8 cellular contexts compared by ENCODE assay signal in genomic region chr4:77821775-77822174, GRCh38. TPM values are rescaled to one million over a fixed set of nuclear protein-coding genes. Genes with fewer than 3 reads are reported as not detected.
DNase-seq lines count a peak whose midpoint lies in the region; ATAC-seq and TF ChIP-seq lines count a peak whose summit lies in the region.

No MANE protein-coding gene starts in this region.

- H3K4me3 Mint-ChIP-seq in naive thymus-derived CD8-positive, alpha-beta T cell = peak overlapping the region; percentile 83 to 98 (median 97)

- TF ChIP-seq POLR2A in vagina (IDR thresholded peaks at IDR 0.05) = no peak

- H3K27ac Mint-ChIP-seq in naive thymus-derived CD8-positive, alpha-beta T cell = peak overlapping the region; percentile 92 to 100 (median 99)

- H3K27me3 Mint-ChIP-seq in naive thymus-derived CD8-positive, alpha-beta T cell = peaks cover 0 to 3% (median 0%) of the 10 kb centered on the region in 5 donors

- H3K4me3 ChIP-seq in left ventricle myocardium inferior (peak overlapping the region; percentile 79), vagina (no peak overlapping the region)

- peaks cover 31 to 64% (median 59%) of the 10 kb centered on the region in 4 donors for H3K4me1 Mint-ChIP-seq in naive thymus-derived CD8-positive, alpha-beta T cell

- peaks cover 0 to 6% (median 0%) of the 10 kb centered on the region in 9 donors for H3K9me3 Mint-ChIP-seq in naive thymus-derived CD8-positive, alpha-beta T cell

- H3K27me3 ChIP-seq in left ventricle myocardium inferior (ENCODE audit: low read depth) = no peaks in the 10 kb centered on the region
- H3K27me3 ChIP-seq in vagina = no peaks in the 10 kb centered on the region

- H3K27ac ChIP-seq in left ventricle myocardium inferior (replicated peaks) (peak overlapping the region; percentile 96), vagina (peak overlapping the region; percentile 100)

- H3K4me1 ChIP-seq in left ventricle myocardium inferior = peaks cover 45% of the 10 kb centered on the region
- peaks cover 27% of the 10 kb centered on the region for H3K4me1 ChIP-seq in vagina

- POLR2A ChIA-PET in naive thymus-derived CD8-positive, alpha-beta T cell (lab: Charles Lee) = interaction anchor here (0.6 to 14.8 kb wide), 4 partner anchors 9 to 36 kb away, joined by 4 to 876 read pairs (median 14); partner anchors contain the start of gene MRPL1

- TF ChIP-seq CTCF in left ventricle myocardium inferior (IDR thresholded peaks at IDR 0.05; ENCODE audit: borderline replicate concordance) (no peak), vagina (IDR thresholded peaks at IDR 0.05) (no peak), GM13976 (IDR thresholded peaks at IDR 0.05; ENCODE audit: borderline replicate concordance, control extremely low read depth, extremely low read depth, insufficient read depth, missing control alignments) (no peak)

- H3K36me3 ChIP-seq in left ventricle myocardium inferior = no peaks in the 10 kb centered on the region
- H3K36me3 ChIP-seq in vagina = no peaks in the 10 kb centered on the region

- in situ Hi-C loops in GM13976 (cut with MboI; ENCODE audit: low sequenced_read_pairs, unreplicated experiment) = no loop called here

- H3K36me3 Mint-ChIP-seq in naive thymus-derived CD8-positive, alpha-beta T cell = peaks cover 3 to 17% (median 5%) of the 10 kb centered on the region in 3 donors

- DNase-seq in left ventricle myocardium inferior = no peak
- DNase-seq in left ventricle myocardium superior = no peak
- peak; percentile 44 for DNase-seq in activated naive CD4-positive, alpha-beta T cell treated with anti-CD3 and anti-CD28 coated beads, Interleukin-2, amount 50 U/mL, for 16 hours
- DNase-seq in naive thymus-derived CD8-positive, alpha-beta T cell = peak in 6 of 10 donors; percentile 17 to 68 (median 52)
- DNase-seq in vagina (ENCODE audit: extremely low spot score in 2 of 2) = no peak
- no peak for DNase-seq in DMS153 (lab: John Stamatoyannopoulos, UW)
- no peak for DNase-seq in GM13976 (ENCODE audit: low spot score)
- no peak for DNase-seq in sciatic nerve (ENCODE audit: low spot score)

- intact Hi-C loops in left ventricle myocardium inferior (cut with micrococcal nuclease) (no loop called here), left ventricle myocardium superior (cut with micrococcal nuclease) (no loop called here), vagina (cut with DNase I) (loop anchor here (5.0 kb wide), 1 partner anchor 41 kb away; the partner anchor contains the start of gene MRPL1), sciatic nerve (cut with DNase I) (no loop called here)

- no peaks in the 10 kb centered on the region for H3K9me3 ChIP-seq in left ventricle myocardium inferior (replicated peaks)
- no peaks in the 10 kb centered on the region for H3K9me3 ChIP-seq in vagina

- ATAC-seq in left ventricle myocardium superior (no peak), sciatic nerve (no peak)
- ATAC-seq in naive thymus-derived CD8-positive, alpha-beta T cell = peak; percentile 0 to 3

RNA-seq across cellular contexts. Expression of gene CNOT6L, which starts 2.6 kb away (rescaled TPM):
- total RNA-seq in left ventricle myocardium inferior (21.8 TPM), left ventricle myocardium superior (24.0 TPM), vagina (22.1 TPM), sciatic nerve (62.5 TPM)
- 100 to 1,000 TPM; 227 to 231 TPM for total RNA-seq in naive thymus-derived CD8-positive, alpha-beta T cell
- 10 to 100 TPM; 58.3 to 61.5 (median 60.2) TPM for polyA plus RNA-seq in naive thymus-derived CD8-positive, alpha-beta T cell

RNA-seq across cellular contexts. Expression of gene MRPL1, which starts 40.9 kb away (rescaled TPM):
- total RNA-seq in left ventricle myocardium inferior = 50.8 TPM
- 52.3 TPM for total RNA-seq in left ventricle myocardium superior
- 10 to 100 TPM; 27.0 to 28.7 TPM for total RNA-seq in naive thymus-derived CD8-positive, alpha-beta T cell
- 10 to 100 TPM; 35.6 to 37.9 (median 37.1) TPM for polyA plus RNA-seq in naive thymus-derived CD8-positive, alpha-beta T cell
- 20.1 TPM for total RNA-seq in vagina
- total RNA-seq in sciatic nerve = 24.9 TPM

Comparison
In these comparisons a context has a peak if more than half of its experiments do, and no peak if none do; other contexts are left out.
1. DNase-seq: peak in activated naive CD4-positive, alpha-beta T cell treated with anti-CD3 and anti-CD28 coated beads, Interleukin-2, amount 50 U/mL, for 16 hours (single experiment) and naive thymus-derived CD8-positive, alpha-beta T cell (6 of 10); none in left ventricle myocardium inferior (single experiment), left ventricle myocardium superior (single experiment), vagina (0 of 2), DMS153 (single experiment), GM13976 (single experiment) and sciatic nerve (single experiment).
2. ATAC-seq: peak in naive thymus-derived CD8-positive, alpha-beta T cell (2 of 2); none in left ventricle myocardium superior (single experiment) and sciatic nerve (single experiment).